9 cellular contexts compared by ENCODE assay signal in the genomic region with DNA sequence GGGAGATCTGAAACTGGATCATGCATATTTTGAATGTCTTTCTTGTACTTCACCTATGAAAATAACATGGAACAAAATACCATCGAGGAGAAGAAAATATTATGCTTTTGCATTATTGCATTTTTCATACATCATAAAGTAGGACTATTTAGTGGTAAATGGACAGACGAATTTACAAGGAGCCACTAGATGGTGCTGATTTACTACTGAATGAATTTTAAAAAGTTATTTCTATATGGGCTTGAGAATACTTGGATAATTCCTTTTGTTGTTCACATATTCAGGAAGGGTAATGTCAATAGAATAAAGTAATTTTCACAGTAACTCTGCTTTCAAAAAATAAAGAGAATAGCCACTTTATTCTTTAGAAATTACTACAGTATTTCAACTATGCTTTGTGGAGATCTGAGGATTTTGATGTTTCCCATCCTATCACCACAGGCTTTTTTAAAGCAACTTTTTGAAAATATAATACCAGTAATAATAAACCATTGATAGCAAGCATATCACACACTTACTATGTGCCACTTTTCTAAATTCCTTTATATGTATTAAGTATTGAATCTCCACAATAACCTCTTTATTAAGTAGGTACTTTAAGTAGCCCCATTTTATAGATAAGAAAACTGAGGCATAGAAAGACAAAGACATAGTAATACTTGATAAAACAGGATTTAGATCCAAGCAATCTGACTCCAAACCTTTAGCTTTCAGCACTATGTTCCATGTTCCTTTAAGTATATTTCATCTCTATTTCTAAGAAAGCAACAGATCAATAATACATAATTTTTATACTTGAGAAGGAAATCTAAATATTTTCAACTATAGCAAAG. TPM values are rescaled to one million over a fixed set of nuclear protein-coding genes. Genes with fewer than 3 reads are reported as not detected.
DNase-seq lines count a peak whose midpoint lies in the region; ATAC-seq and TF ChIP-seq lines count a peak whose summit lies in the region.
"Had no signal": no experiment of that assay in that cellular context is flagged by ENCODE, and none has a peak within 500 bp of the region (broad histone marks: within the 10 kb centered on the region; RNA-seq: fewer than 3 reads in every experiment).

No MANE protein-coding gene starts in this region.

- no peak overlapping the region for H3K4me2 ChIP-seq in OCI-LY3 (ENCODE audit: low read length)

- H3K4me3 ChIP-seq in OCI-LY3 (ENCODE audit: low read length): no peak overlapping the region
- H3K4me3 ChIP-seq in fibroblast of pulmonary artery (replicated peaks; ENCODE audit: low read depth, low read length): no peak overlapping the region
- no peak overlapping the region for H3K4me3 ChIP-seq in testis
- no peak overlapping the region for H3K4me3 ChIP-seq in MG63

- H3K4me1 Mint-ChIP-seq in activated naive CD8-positive, alpha-beta T cell treated with anti-CD3 and anti-CD28 coated beads for 36 hours: no peaks in the 10 kb centered on the region
- H3K4me1 Mint-ChIP-seq: central memory CD8-positive, alpha-beta T cell had no signal

- no peaks in the 10 kb centered on the region for H3K79me2 ChIP-seq in OCI-LY3 (ENCODE audit: low read length)

- H3K9me3 ChIP-seq in OCI-LY3 (ENCODE audit: insufficient read depth, low read length) (no peaks in the 10 kb centered on the region), testis (no peaks in the 10 kb centered on the region), MG63 (no peaks in the 10 kb centered on the region)

- H3K27ac ChIP-seq in OCI-LY3 (ENCODE audit: low read length) (no peak overlapping the region), testis (no peak overlapping the region)

- H3K27ac Mint-ChIP-seq in activated naive CD8-positive, alpha-beta T cell treated with anti-CD3 and anti-CD28 coated beads for 36 hours: no peak overlapping the region

- ATAC-seq in GM21367 (IDR thresholded peaks at IDR 0.05; ENCODE audit: unreplicated experiment) (peak; percentile 66), HG03025 (IDR thresholded peaks at IDR 0.05; ENCODE audit: low FRiP score, unreplicated experiment) (no peak)

- TF ChIP-seq POLR2A in testis (IDR thresholded peaks at IDR 0.05): no peak

- no peaks in the 10 kb centered on the region for H3K4me1 ChIP-seq in OCI-LY3 (ENCODE audit: low read length)
- no peaks in the 10 kb centered on the region for H3K4me1 ChIP-seq in testis

- H3K9me3 Mint-ChIP-seq in activated naive CD8-positive, alpha-beta T cell treated with anti-CD3 and anti-CD28 coated beads for 36 hours: no peaks in the 10 kb centered on the region
- H3K9me3 Mint-ChIP-seq: central memory CD8-positive, alpha-beta T cell had no signal

- no peak overlapping the region for H3K9ac ChIP-seq in OCI-LY3 (ENCODE audit: low read length)

- H3K27me3 Mint-ChIP-seq in activated naive CD8-positive, alpha-beta T cell treated with anti-CD3 and anti-CD28 coated beads for 36 hours: no peaks in the 10 kb centered on the region
- H3K27me3 Mint-ChIP-seq: central memory CD8-positive, alpha-beta T cell had no signal

- H3K4me3 Mint-ChIP-seq in activated naive CD8-positive, alpha-beta T cell treated with anti-CD3 and anti-CD28 coated beads for 36 hours: no peak overlapping the region
- H3K4me3 Mint-ChIP-seq: central memory CD8-positive, alpha-beta T cell had no signal

- intact Hi-C loops in testis (cut with DNase I; ENCODE audit: low total_unique reads): loop anchor here (10.0 kb wide), 1 partner anchor 406 kb away; no protein-coding TSS in a partner anchor

- H3K36me3 ChIP-seq in OCI-LY3 (replicated peaks; ENCODE audit: low read depth, low read length) (no peaks in the 10 kb centered on the region), testis (ENCODE audit: low read depth, missing control alignments) (no peaks in the 10 kb centered on the region), MG63 (no peaks in the 10 kb centered on the region)

- no peak overlapping the region for H2AFZ ChIP-seq in OCI-LY3 (ENCODE audit: low read depth, low read length)

- no peaks in the 10 kb centered on the region for H4K20me1 ChIP-seq in OCI-LY3 (ENCODE audit: insufficient read depth, low read length)

- 17 to 27% methylated on average over 2 of the region's 2 CpGs for WGBS in testis, 2 donors

- H3K27me3 ChIP-seq in OCI-LY3 (ENCODE audit: low read depth, low read length): no peaks in the 10 kb centered on the region
- H3K27me3 ChIP-seq in testis: no peaks in the 10 kb centered on the region
- H3K27me3 ChIP-seq in MG63: no peaks in the 10 kb centered on the region

- TF ChIP-seq CTCF in OCI-LY3 (IDR thresholded peaks at IDR 0.05; ENCODE audit: low read depth, low read length): peak; percentile 41
- TF ChIP-seq CTCF in fibroblast of pulmonary artery (IDR thresholded peaks at IDR 0.05; ENCODE audit: low read length, missing control alignments): peak; percentile 49
- peak in 2 of 3 experiments; percentile 37 to 48 for TF ChIP-seq CTCF in testis (IDR thresholded peaks at IDR 0.05)

- DNase-seq in AG08395 (ENCODE audit: low spot score): peak; percentile 4
- peak; percentile 78 for DNase-seq in fibroblast of pulmonary artery (ENCODE audit: low read depth)
- DNase-seq in testis: no peak
- DNase-seq in MG63: no peak
- no peak for DNase-seq in activated naive CD8-positive, alpha-beta T cell treated with anti-CD3 and anti-CD28 coated beads for 36 hours

- H3K36me3 Mint-ChIP-seq in activated naive CD8-positive, alpha-beta T cell treated with anti-CD3 and anti-CD28 coated beads for 36 hours: no peaks in the 10 kb centered on the region

RNA-seq across cellular contexts. Expression of a gene that starts 38.6 kb away (rescaled TPM):
- 10 to 100 TPM in 1 of 2 donors, 1 to 10 TPM in 1; 4.9 to 15.5 TPM for total RNA-seq in testis
- 20.0 TPM for polyA plus RNA-seq in testis (ENCODE audit: insufficient read depth, low read depth, low replicate concordance)
- total RNA-seq in MG63 (2014; rRNA removed; shearing (Covaris generic); ENCODE audit: low replicate concordance): 0.03 and 0.07 TPM in 2 replicates
- total RNA-seq in activated naive CD8-positive, alpha-beta T cell treated with anti-CD3 and anti-CD28 coated beads for 36 hours: 1 to 10 TPM in 1 of 2 experiments, under 1 TPM in 1; 0.82 to 1.2 TPM

Comparison
In these comparisons a context has a peak if more than half of its experiments do, and no peak if none do; other contexts are left out.
1. DNase-seq: peak in AG08395 (single experiment) and fibroblast of pulmonary artery (single experiment); none in testis (single experiment), MG63 (single experiment) and activated naive CD8-positive, alpha-beta T cell treated with anti-CD3 and anti-CD28 coated beads for 36 hours (single experiment).
2. Peak in every context shown above with its lines, with median percentiles within 50 percentile points of each other: CTCF ChIP-seq.